In the genomic region with DNA sequence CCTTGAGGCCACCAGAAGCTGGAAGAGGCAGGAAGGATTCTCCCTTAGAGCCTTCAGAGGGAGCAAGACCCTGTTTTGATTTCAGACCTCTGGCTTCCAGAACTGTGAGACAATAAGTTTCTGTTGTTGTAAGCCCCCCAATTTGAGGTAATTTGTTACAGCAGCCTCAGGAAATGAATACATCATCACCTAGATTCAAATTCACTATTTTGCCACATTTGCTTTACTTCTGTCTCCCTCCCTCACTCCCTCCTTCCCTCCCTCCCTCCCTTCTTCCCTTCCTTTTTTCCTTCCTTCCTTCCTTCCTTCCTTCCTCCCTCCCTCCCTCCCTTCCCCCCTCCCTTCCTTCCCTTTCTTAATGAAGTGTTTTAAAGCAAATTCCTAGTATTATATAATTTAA, we compare ENCODE assay signal across 2 cellular contexts.
TF ChIP-seq lines count a peak whose summit lies in the region.

No MANE protein-coding gene starts in this region.

TF ChIP-seq in HepG2, 621 proteins besides CTCF, POLR2A, EP300 and RAD21:
- TF ChIP-seq HNRNPK (IDR thresholded peaks at IDR 0.05; ENCODE audit: low read depth, low read length, poor library complexity, severe bottlenecking) (peak; percentile 91), ZNF547 (CRISPR knock-in tag; IDR thresholded peaks at IDR 0.05) (no peak)

TF ChIP-seq in K562, 482 proteins besides CTCF, POLR2A, EP300 and RAD21:
- TF ChIP-seq ZNF140 (CRISPR knock-in tag; IDR thresholded peaks at IDR 0.05) = no peak
- TF ChIP-seq PCBP2 (IDR thresholded peaks at IDR 0.05; ENCODE audit: low read depth, low read length, poor library complexity, severe bottlenecking) = peak; percentile 45
